1 cellular context compared by ENCODE assay signal in the genomic region with DNA sequence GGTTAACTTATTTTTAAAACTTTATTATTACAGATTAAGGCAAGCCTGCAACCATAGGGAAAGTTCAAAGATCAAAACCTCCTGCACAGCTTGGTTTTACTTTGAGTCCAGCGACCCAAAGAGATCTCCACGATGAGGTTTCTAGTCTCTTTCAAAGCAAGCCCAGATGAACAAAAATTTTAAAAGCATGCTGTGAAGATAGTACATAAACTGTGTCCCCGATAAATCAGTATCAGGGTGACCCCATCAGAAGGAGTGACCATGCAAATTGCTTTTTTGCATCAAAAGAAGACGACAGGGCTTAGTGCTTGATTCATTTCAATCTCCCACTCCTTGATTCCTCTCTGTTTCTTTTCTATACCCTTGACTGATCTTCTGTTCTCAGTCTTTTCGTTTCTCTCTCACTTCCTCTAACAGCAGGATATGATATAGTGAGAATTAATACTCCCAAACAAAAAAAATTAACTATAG.
TF ChIP-seq lines count a peak whose summit lies in the region.

No MANE protein-coding gene starts in this region.

TF ChIP-seq in GM23338, 12 proteins besides CTCF, POLR2A, EP300 and RAD21 (continued from another document):
- TF ChIP-seq, protein P1, sequence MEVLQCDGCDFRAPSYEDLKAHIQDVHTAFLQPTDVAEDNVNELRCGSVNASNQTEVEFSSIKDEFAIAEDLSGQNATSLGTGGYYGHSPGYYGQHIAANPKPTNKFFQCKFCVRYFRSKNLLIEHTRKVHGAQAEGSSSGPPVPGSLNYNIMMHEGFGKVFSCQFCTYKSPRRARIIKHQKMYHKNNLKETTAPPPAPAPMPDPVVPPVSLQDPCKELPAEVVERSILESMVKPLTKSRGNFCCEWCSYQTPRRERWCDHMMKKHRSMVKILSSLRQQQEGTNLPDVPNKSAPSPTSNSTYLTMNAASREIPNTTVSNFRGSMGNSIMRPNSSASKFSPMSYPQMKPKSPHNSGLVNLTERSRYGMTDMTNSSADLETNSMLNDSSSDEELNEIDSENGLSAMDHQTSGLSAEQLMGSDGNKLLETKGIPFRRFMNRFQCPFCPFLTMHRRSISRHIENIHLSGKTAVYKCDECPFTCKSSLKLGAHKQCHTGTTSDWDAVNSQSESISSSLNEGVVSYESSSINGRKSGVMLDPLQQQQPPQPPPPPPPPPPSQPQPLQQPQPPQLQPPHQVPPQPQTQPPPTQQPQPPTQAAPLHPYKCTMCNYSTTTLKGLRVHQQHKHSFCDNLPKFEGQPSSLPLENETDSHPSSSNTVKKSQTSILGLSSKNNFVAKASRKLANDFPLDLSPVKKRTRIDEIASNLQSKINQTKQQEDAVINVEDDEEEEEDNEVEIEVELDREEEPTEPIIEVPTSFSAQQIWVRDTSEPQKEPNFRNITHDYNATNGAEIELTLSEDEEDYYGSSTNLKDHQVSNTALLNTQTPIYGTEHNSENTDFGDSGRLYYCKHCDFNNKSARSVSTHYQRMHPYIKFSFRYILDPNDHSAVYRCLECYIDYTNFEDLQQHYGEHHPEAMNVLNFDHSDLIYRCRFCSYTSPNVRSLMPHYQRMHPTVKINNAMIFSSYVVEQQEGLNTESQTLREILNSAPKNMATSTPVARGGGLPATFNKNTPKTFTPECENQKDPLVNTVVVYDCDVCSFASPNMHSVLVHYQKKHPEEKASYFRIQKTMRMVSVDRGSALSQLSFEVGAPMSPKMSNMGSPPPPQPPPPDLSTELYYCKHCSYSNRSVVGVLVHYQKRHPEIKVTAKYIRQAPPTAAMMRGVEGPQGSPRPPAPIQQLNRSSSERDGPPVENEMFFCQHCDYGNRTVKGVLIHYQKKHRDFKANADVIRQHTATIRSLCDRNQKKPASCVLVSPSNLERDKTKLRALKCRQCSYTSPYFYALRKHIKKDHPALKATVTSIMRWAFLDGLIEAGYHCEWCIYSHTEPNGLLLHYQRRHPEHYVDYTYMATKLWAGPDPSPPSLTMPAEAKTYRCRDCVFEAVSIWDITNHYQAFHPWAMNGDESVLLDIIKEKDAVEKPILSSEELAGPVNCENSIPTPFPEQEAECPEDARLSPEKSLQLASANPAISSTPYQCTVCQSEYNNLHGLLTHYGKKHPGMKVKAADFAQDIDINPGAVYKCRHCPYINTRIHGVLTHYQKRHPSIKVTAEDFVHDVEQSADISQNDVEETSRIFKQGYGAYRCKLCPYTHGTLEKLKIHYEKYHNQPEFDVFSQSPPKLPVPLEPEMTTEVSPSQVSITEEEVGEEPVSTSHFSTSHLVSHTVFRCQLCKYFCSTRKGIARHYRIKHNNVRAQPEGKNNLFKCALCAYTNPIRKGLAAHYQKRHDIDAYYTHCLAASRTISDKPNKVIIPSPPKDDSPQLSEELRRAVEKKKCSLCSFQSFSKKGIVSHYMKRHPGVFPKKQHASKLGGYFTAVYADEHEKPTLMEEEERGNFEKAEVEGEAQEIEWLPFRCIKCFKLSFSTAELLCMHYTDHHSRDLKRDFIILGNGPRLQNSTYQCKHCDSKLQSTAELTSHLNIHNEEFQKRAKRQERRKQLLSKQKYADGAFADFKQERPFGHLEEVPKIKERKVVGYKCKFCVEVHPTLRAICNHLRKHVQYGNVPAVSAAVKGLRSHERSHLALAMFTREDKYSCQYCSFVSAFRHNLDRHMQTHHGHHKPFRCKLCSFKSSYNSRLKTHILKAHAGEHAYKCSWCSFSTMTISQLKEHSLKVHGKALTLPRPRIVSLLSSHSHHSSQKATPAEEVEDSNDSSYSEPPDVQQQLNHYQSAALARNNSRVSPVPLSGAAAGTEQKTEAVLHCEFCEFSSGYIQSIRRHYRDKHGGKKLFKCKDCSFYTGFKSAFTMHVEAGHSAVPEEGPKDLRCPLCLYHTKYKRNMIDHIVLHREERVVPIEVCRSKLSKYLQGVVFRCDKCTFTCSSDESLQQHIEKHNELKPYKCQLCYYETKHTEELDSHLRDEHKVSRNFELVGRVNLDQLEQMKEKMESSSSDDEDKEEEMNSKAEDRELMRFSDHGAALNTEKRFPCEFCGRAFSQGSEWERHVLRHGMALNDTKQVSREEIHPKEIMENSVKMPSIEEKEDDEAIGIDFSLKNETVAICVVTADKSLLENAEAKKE (CRISPR knock-in tag; IDR thresholded peaks at IDR 0.05) = no peak
- TF ChIP-seq NANOG (IDR thresholded peaks at IDR 0.05; ENCODE audit: borderline replicate concordance) = no peak
